ENCODE assay signal across 1 cellular context in genomic region chr11:1435479-1435819, GRCh38. TPM values are rescaled to one million over a fixed set of nuclear protein-coding genes. Genes with fewer than 3 reads are reported as not detected.
"Had no signal": no experiment of that assay in that cellular context is flagged by ENCODE, and none has a peak within 500 bp of the region (broad histone marks: within the 10 kb centered on the region; RNA-seq: fewer than 3 reads in every experiment).

No MANE protein-coding gene starts in this region.

RNA-seq across cellular contexts. Expression of gene BRSK2, which starts 45.7 kb away (rescaled TPM):
- total RNA-seq: T-helper 2 cell treated with Interferon-gamma antibody and Interleukin-4, amounts not matched to agents 100 ng/mL and 5 ng/mL, for 36 hours had no signal
